9 cellular contexts compared by ENCODE assay signal in genomic region chr10:122044045-122044661, GRCh38. TPM values are rescaled to one million over a fixed set of nuclear protein-coding genes. Genes with fewer than 3 reads are reported as not detected.
DNase-seq lines count a peak whose midpoint lies in the region; ATAC-seq and TF ChIP-seq lines count a peak whose summit lies in the region.
"Had no signal": no experiment of that assay in that cellular context is flagged by ENCODE, and none has a peak within 500 bp of the region (broad histone marks: within the 10 kb centered on the region; RNA-seq: fewer than 3 reads in every experiment).

No MANE protein-coding gene starts in this region.

- no peaks in the 10 kb centered on the region for H3K36me3 ChIP-seq in left lung
- H3K36me3 ChIP-seq in transverse colon, result no peaks in the 10 kb centered on the region

- 49 to 57% methylated on average over 10 to 13 of the region's 13 CpGs for WGBS in transverse colon (ENCODE audit: low coverage in 1 of 2), 2 donors

- TF ChIP-seq EP300 in transverse colon (IDR thresholded peaks at IDR 0.05; ENCODE audit: low read depth), result no peak

- peak; percentile 46 for ATAC-seq in left lung
- no peak for ATAC-seq in HG03280 (IDR thresholded peaks at IDR 0.05; ENCODE audit: unreplicated experiment)

- peaks cover 0 to 5% of the 10 kb centered on the region in 2 donors for H3K4me1 ChIP-seq in left lung
- H3K4me1 ChIP-seq in transverse colon, result peaks cover 5 to 22% (median 15%) of the 10 kb centered on the region in 4 donors

- H3K27ac ChIP-seq in caudate nucleus (ENCODE audit: low read depth, low read length) (peak overlapping the region; percentile 24), left lung (no peak overlapping the region), transverse colon (peak overlapping the region; percentile 22 to 80 (median 72))

- H3K27me3 ChIP-seq in left lung (no peaks in the 10 kb centered on the region), transverse colon (no peaks in the 10 kb centered on the region)

- TF ChIP-seq POLR2A in transverse colon (IDR thresholded peaks at IDR 0.05), result no peak

- DNase-seq in NCI-H1105 treated with DMSO at 0.1 percent for 48 hours (lab: John Stamatoyannopoulos, UW) (peak; percentile 24), NCI-H1105 (lab: John Stamatoyannopoulos, UW) (no peak), caudate nucleus (lab: John Stamatoyannopoulos, UW) (no peak), left lung (no peak), transverse colon (peak; percentile 32), kidney tubule cell (ENCODE audit: low spot score) (no peak), AG08395 (ENCODE audit: low spot score) (no peak)
- DNase-seq: NCI-H774 had no signal

- H3K4me3 ChIP-seq in left lung, result no peak overlapping the region
- no peak overlapping the region for H3K4me3 ChIP-seq in transverse colon

- intact Hi-C loops in left lung (cut with DNase I), result no loop called here
- intact Hi-C loops in transverse colon (cut with DNase I; ENCODE audit: low total_unique reads), result loop anchor here (10.0 kb wide), 1 partner anchor 69 kb away; the partner anchor contains the start of gene NSMCE4A

- TF ChIP-seq CTCF in left lung (IDR thresholded peaks at IDR 0.05) (no peak), transverse colon (IDR thresholded peaks at IDR 0.05) (no peak)

- no peaks in the 10 kb centered on the region for H3K9me3 ChIP-seq in left lung
- no peaks in the 10 kb centered on the region for H3K9me3 ChIP-seq in transverse colon

- in situ Hi-C loops in transverse colon (cut with MboI; ENCODE audit: low pct_ligation_motif_present in 1 of 4, low pct_unique_long_range_greater_than_20kb in 1 of 4, low sequenced_read_pairs in 3 of 4), result no loop called here

RNA-seq across cellular contexts. Expression of gene TACC2, which starts 55.2 kb away (rescaled TPM):
- total RNA-seq in left lung, result 100 to 1,000 TPM; 166 to 193 TPM
- 100 to 1,000 TPM in 2 of 4 donors, 10 to 100 TPM in 2; 65.9 to 178 (median 101) TPM for total RNA-seq in transverse colon

Comparison
In these comparisons a context has a peak if more than half of its experiments do, and no peak if none do; other contexts are left out.
1. DNase-seq: peak in NCI-H1105 treated with DMSO at 0.1 percent for 48 hours (single experiment) and transverse colon (single experiment); none in NCI-H1105 (single experiment), caudate nucleus (0 of 61), left lung (0 of 2), kidney tubule cell (single experiment) and AG08395 (single experiment).
2. H3K27ac ChIP-seq: peak in caudate nucleus (single experiment) and transverse colon (4 of 4); none in left lung (0 of 2).